Comparison of ENCODE assay signal across 26 cellular contexts in the genomic region with DNA sequence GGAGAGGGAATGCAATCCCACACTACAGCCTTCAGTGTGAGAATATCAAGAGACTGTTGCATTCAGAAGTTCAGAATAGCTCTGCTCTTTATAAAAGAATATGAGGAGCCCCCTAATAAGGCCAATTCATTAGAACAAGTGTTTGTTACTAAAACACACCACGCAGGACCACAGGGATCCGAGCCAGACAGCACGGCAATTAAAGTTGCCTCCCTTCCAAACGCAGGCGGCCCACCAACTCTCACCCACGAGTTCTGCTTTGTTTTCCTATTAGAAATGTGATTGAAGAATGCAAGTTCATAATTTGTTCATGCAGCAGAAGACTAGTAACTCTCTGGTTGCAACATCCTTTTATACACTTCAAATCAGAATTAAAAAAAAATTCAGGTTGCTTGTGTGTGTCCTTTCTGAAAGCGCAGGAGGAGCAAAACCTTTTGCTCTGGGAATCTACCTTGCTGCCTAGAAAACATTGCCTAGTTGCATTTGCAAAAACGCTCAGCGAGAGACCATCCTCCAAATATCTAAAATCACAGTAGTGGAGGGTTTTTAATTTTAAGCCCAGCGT.
DNase-seq lines count a peak whose midpoint lies in the region; ATAC-seq and TF ChIP-seq lines count a peak whose summit lies in the region.
"Had no signal": no experiment of that assay in that cellular context is flagged by ENCODE, and none has a peak within 500 bp of the region (broad histone marks: within the 10 kb centered on the region; RNA-seq: fewer than 3 reads in every experiment).

No MANE protein-coding gene starts in this region.

- H3K4me1 ChIP-seq in Loucy (ENCODE audit: insufficient read depth, low read length, poor library complexity, severe bottlenecking) (peaks cover 64% of the 10 kb centered on the region), endodermal cell (ENCODE audit: control insufficient read depth, insufficient read depth, low read length) (peaks cover 11% of the 10 kb centered on the region), transverse colon (peaks cover 0 to 7% (median 0%) of the 10 kb centered on the region in 4 donors), A673 (ENCODE audit: insufficient read depth, low read length, poor library complexity, severe bottlenecking) (peaks cover 32% of the 10 kb centered on the region)

- H3K27me3 ChIP-seq in Loucy (ENCODE audit: insufficient read depth, low read length, poor library complexity, severe bottlenecking) (no peaks in the 10 kb centered on the region), endodermal cell (ENCODE audit: control insufficient read depth, insufficient read depth, low read length, poor library complexity, severe bottlenecking) (no peaks in the 10 kb centered on the region), transverse colon (no peaks in the 10 kb centered on the region), A673 (replicated peaks; ENCODE audit: insufficient read depth, low read depth, low read length, poor library complexity) (no peaks in the 10 kb centered on the region)
- H3K27me3 ChIP-seq: cardiac muscle cell, gastrocnemius medialis, SJSA1 had no signal

- peaks cover 11% of the 10 kb centered on the region for H3F3A ChIP-seq in Loucy (ENCODE audit: low read depth)

- TF ChIP-seq CTCF in Loucy (conservative IDR thresholded peaks at IDR 0.05; ENCODE audit: low read length) (no peak), endodermal cell (conservative IDR thresholded peaks at IDR 0.05) (no peak), neural crest cell (conservative IDR thresholded peaks at IDR 0.05) (no peak), transverse colon (IDR thresholded peaks at IDR 0.05) (no peak), A673 (conservative IDR thresholded peaks at IDR 0.05; ENCODE audit: low read depth, low read length) (no peak)

- TF ChIP-seq POLR2A in transverse colon (IDR thresholded peaks at IDR 0.05): no peak

- H3K9me3 ChIP-seq in Loucy (ENCODE audit: insufficient read depth, low read depth, low read length) (no peaks in the 10 kb centered on the region), endodermal cell (ENCODE audit: control insufficient read depth, low read length) (no peaks in the 10 kb centered on the region), transverse colon (no peaks in the 10 kb centered on the region), A673 (ENCODE audit: low read depth, low read length, poor library complexity, severe bottlenecking) (no peaks in the 10 kb centered on the region)
- H3K9me3 ChIP-seq: gastrocnemius medialis, neutrophil, SJSA1 had no signal

- intact Hi-C loops in transverse colon (cut with DNase I; ENCODE audit: low total_unique reads): no loop called here
- intact Hi-C loops in A673 (cut with micrococcal nuclease; ENCODE audit: unreplicated experiment): no loop called here

- DNase-seq in endodermal cell: no peak
- DNase-seq in neural crest cell (ENCODE audit: low read depth, low spot score): no peak
- DNase-seq in transverse colon: no peak
- no peak for DNase-seq in activated T-cell treated with anti-CD3 and anti-CD28 coated beads, Interleukin-2, amount 50 U/mL, for 1 hour
- DNase-seq in A673 (ENCODE audit: low spot score): no peak
- DNase-seq: activated CD4-positive, alpha-beta T cell treated with anti-CD3 and anti-CD28 coated beads, Interleukin-2, amount 50 U/mL, for 1 hour; activated gamma-delta T cell treated with Interleukin-2 at 50 U/mL for 16 hours; CD4-positive, alpha-beta T cell; dermis blood vessel endothelial cell; DMS53; erythroblast; gastrocnemius medialis; GOT3; Kasumi-1; NCI-H1092; NCI-H2029; NCI-H345; NCI-H82; PC-3; stimulated activated CD4-positive, alpha-beta T cell treated with anti-CD3 and anti-CD28 coated beads, Interleukin-12 subunit alpha, Interleukin-12 subunit beta, amount 100 ng/mL, for 4 hours had no signal

- TF ChIP-seq EP300 in transverse colon (IDR thresholded peaks at IDR 0.05; ENCODE audit: low read depth): no peak

- H3K4me3 ChIP-seq in Loucy (ENCODE audit: low read length, poor library complexity, severe bottlenecking): no peak overlapping the region
- no peak overlapping the region for H3K4me3 ChIP-seq in endodermal cell (ENCODE audit: low read length)
- H3K4me3 ChIP-seq in transverse colon: no peak overlapping the region
- H3K4me3 ChIP-seq in A673 (ENCODE audit: low read depth, low read length, poor library complexity, severe bottlenecking): no peak overlapping the region
- H3K4me3 ChIP-seq: cardiac muscle cell, gastrocnemius medialis, GM12878, SJSA1 had no signal

- no TSS peak for BruUV-seq in A673 (replicated peaks; lab: Mats Ljungman, UMichigan)

- H3K27me3 Mint-ChIP-seq in endodermal cell (ENCODE audit: insufficient read depth) (no peaks in the 10 kb centered on the region), neural crest cell (ENCODE audit: low read depth) (no peaks in the 10 kb centered on the region)

- H3K9ac ChIP-seq in Loucy (ENCODE audit: low read depth, low read length, poor library complexity, severe bottlenecking): peak overlapping the region; percentile 40
- H3K9ac ChIP-seq in endodermal cell (ENCODE audit: extremely low read depth, low read length, poor library complexity, severe bottlenecking): no peak overlapping the region

- H3K27ac Mint-ChIP-seq in endodermal cell: no peak overlapping the region
- H3K27ac Mint-ChIP-seq in neural crest cell (ENCODE audit: unreplicated experiment): peak overlapping the region; percentile 95
- H3K27ac Mint-ChIP-seq: CD4-positive, alpha-beta T cell had no signal

- H3K9me2 ChIP-seq in Loucy (replicated peaks; ENCODE audit: low read depth, low read length): no peaks in the 10 kb centered on the region

- peak overlapping the region; percentile 92 for H3K27ac ChIP-seq in endodermal cell (ENCODE audit: low read depth, low read length)
- H3K27ac ChIP-seq in transverse colon: peak overlapping the region; percentile 27 to 68 (median 62)
- H3K27ac ChIP-seq in A673 (ENCODE audit: low read depth, low read length, poor library complexity, severe bottlenecking): no peak overlapping the region
- H3K27ac ChIP-seq: cardiac muscle cell, neutrophil, SJSA1 had no signal

- H3K36me3 Mint-ChIP-seq in endodermal cell (ENCODE audit: low read depth) (no peaks in the 10 kb centered on the region), neural crest cell (ENCODE audit: low read depth) (no peaks in the 10 kb centered on the region)

- POLR2A ChIA-PET in A673 (lab: Charles Lee; ENCODE audit: low non-redundant PET): no interaction called here

- H4K20me1 ChIP-seq in Loucy (ENCODE audit: insufficient read depth, low read length, poor library complexity, severe bottlenecking): no peaks in the 10 kb centered on the region

- no peak for ATAC-seq in GM21390 (IDR thresholded peaks at IDR 0.05; ENCODE audit: unreplicated experiment)
- ATAC-seq: gastrocnemius medialis, PC-3 had no signal

- H3K9me3 Mint-ChIP-seq in endodermal cell (no peaks in the 10 kb centered on the region), neural crest cell (no peaks in the 10 kb centered on the region)
- H3K9me3 Mint-ChIP-seq: CD4-positive, alpha-beta T cell had no signal

- H3K4me3 Mint-ChIP-seq in endodermal cell: peak overlapping the region; percentile 40
- H3K4me3 Mint-ChIP-seq in neural crest cell: peak overlapping the region; percentile 75
- H3K4me3 Mint-ChIP-seq: CD4-positive, alpha-beta T cell had no signal

- in situ Hi-C loops in transverse colon (cut with MboI; ENCODE audit: low pct_ligation_motif_present in 1 of 4, low pct_unique_long_range_greater_than_20kb in 1 of 4, low sequenced_read_pairs in 3 of 4): loop anchor here in 1 of 4 donors (25.0 kb wide), 1 partner anchor 874 kb away; no protein-coding TSS in a partner anchor

- H2AFZ ChIP-seq in Loucy (ENCODE audit: low read length): no peak overlapping the region

- H3K4me1 Mint-ChIP-seq in endodermal cell (peaks cover 51% of the 10 kb centered on the region), neural crest cell (peaks cover 86% of the 10 kb centered on the region)

- H3K36me3 ChIP-seq in Loucy (ENCODE audit: insufficient read depth, low read length) (no peaks in the 10 kb centered on the region), endodermal cell (ENCODE audit: control insufficient read depth, insufficient read depth, low read length) (no peaks in the 10 kb centered on the region), transverse colon (no peaks in the 10 kb centered on the region), A673 (ENCODE audit: insufficient read depth, low read length, poor library complexity, severe bottlenecking) (no peaks in the 10 kb centered on the region)
- H3K36me3 ChIP-seq: cardiac muscle cell, gastrocnemius medialis, neutrophil, SJSA1 had no signal

- WGBS in endodermal cell (ENCODE audit: insufficient coverage in 1 of 2, insufficient read length in 1 of 2), 2 experiments: 44% methylated on average over 8 of the region's 10 CpGs; no CpG with 5 or more reads in 1 of the 2 experiments
- 68 to 72% methylated on average over 5 to 10 of the region's 10 CpGs for WGBS in transverse colon (ENCODE audit: low coverage in 1 of 2), 2 donors

- peak overlapping the region; percentile 62 for H3K4me2 ChIP-seq in Loucy (ENCODE audit: low read depth, low read length, poor library complexity, severe bottlenecking)

- H3K79me2 ChIP-seq in Loucy (ENCODE audit: insufficient read depth, low read length): no peaks in the 10 kb centered on the region

- CTCF ChIA-PET in A673 (lab: Charles Lee): no interaction called here
